Comparison of ENCODE assay signal across 13 cellular contexts in the genomic region with DNA sequence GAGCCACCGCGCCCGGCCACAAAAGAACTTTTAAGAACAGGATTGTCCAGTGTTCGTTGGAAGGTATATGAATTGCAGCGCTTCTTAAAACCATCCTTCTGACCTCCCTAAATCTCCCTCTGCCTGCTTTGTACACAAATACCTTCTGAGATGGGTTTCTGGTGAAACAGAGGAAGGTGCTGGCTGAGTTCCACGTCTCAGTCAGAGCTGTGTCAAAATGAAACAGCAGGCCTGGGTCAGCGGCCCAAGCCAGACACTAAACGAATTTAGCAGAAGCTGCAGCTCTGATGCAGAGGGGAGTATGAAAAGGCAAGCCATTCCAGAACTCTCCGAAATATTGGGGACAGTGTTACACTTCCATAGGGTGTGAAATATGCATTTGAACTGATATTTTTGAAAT. TPM values are rescaled to one million over a fixed set of nuclear protein-coding genes. Genes with fewer than 3 reads are reported as not detected.
DNase-seq lines count a peak whose midpoint lies in the region; ATAC-seq and TF ChIP-seq lines count a peak whose summit lies in the region.
"Had no signal": no experiment of that assay in that cellular context is flagged by ENCODE, and none has a peak within 500 bp of the region (broad histone marks: within the 10 kb centered on the region; RNA-seq: fewer than 3 reads in every experiment).

No MANE protein-coding gene starts in this region.

- CTCF ChIA-PET in MCF 10A (lab: Yijun Ruan, JAX) = interaction anchor here (0.6 kb wide), 1 partner anchor 221 kb away, joined by 3 read pairs; no protein-coding TSS in a partner anchor
- CTCF ChIA-PET in activated CD4-positive, alpha-beta memory T cell treated with anti-CD3 and anti-CD28 coated beads, Interleukin-2, amount 10 ng/mL, durations not matched to agents 7 days and 5 days (lab: Charles Lee) = interaction anchor here (2.8 kb wide), 1 partner anchor 31 kb away, joined by 7 read pairs; no protein-coding TSS in a partner anchor

- H3K4me3 Mint-ChIP-seq in MCF 10A (ENCODE audit: unreplicated experiment) (no peak overlapping the region), type B pancreatic cell (no peak overlapping the region)
- H3K4me3 Mint-ChIP-seq in activated CD4-positive, alpha-beta memory T cell treated with anti-CD3 and anti-CD28 coated beads, Interleukin-2, amount 10 ng/mL, durations not matched to agents 7 days and 5 days = no peak overlapping the region

- H3K4me1 ChIP-seq in breast epithelium = peaks cover 0 to 8% of the 10 kb centered on the region in 2 donors
- H3K4me1 ChIP-seq: colonic mucosa had no signal

- H3K4me1 Mint-ChIP-seq in MCF 10A (ENCODE audit: insufficient read depth, unreplicated experiment) (no peaks in the 10 kb centered on the region), type B pancreatic cell (ENCODE audit: unreplicated experiment) (peaks cover 21% of the 10 kb centered on the region)
- peaks cover 45% of the 10 kb centered on the region for H3K4me1 Mint-ChIP-seq in activated CD4-positive, alpha-beta memory T cell treated with anti-CD3 and anti-CD28 coated beads, Interleukin-2, amount 10 ng/mL, durations not matched to agents 7 days and 5 days

- TF ChIP-seq CTCF in breast epithelium (IDR thresholded peaks at IDR 0.05) (no peak), MCF 10A (IDR thresholded peaks at IDR 0.05; ENCODE audit: unreplicated experiment) (no peak), type B pancreatic cell (conservative IDR thresholded peaks at IDR 0.05) (no peak)

- no peaks in the 10 kb centered on the region for H3K36me3 Mint-ChIP-seq in MCF 10A (ENCODE audit: insufficient read depth, unreplicated experiment)
- H3K36me3 Mint-ChIP-seq in activated CD4-positive, alpha-beta memory T cell treated with anti-CD3 and anti-CD28 coated beads, Interleukin-2, amount 10 ng/mL, durations not matched to agents 7 days and 5 days (ENCODE audit: low read depth) = no peaks in the 10 kb centered on the region
- H3K36me3 Mint-ChIP-seq in type B pancreatic cell = no peaks in the 10 kb centered on the region

- no peaks in the 10 kb centered on the region for H3K27me3 ChIP-seq in breast epithelium
- H3K27me3 ChIP-seq: colonic mucosa, heart right ventricle had no signal

- BruUV-seq in MCF 10A (replicated peaks; lab: Mats Ljungman, UMichigan) = no TSS peak

- no peak for TF ChIP-seq POLR2A in breast epithelium (IDR thresholded peaks at IDR 0.05)

- H3K27me3 Mint-ChIP-seq in MCF 10A (ENCODE audit: insufficient read depth, unreplicated experiment) (peaks cover 11% of the 10 kb centered on the region), type B pancreatic cell (no peaks in the 10 kb centered on the region)
- H3K27me3 Mint-ChIP-seq in activated CD4-positive, alpha-beta memory T cell treated with anti-CD3 and anti-CD28 coated beads, Interleukin-2, amount 10 ng/mL, durations not matched to agents 7 days and 5 days = no peaks in the 10 kb centered on the region

- no peak overlapping the region for H3K27ac Mint-ChIP-seq in MCF 10A (ENCODE audit: low read depth, unreplicated experiment)
- H3K27ac Mint-ChIP-seq in activated CD4-positive, alpha-beta memory T cell treated with anti-CD3 and anti-CD28 coated beads, Interleukin-2, amount 10 ng/mL, durations not matched to agents 7 days and 5 days = peak overlapping the region; percentile 23
- peak overlapping the region; percentile 47 for H3K27ac Mint-ChIP-seq in type B pancreatic cell

- H3K9me3 ChIP-seq in breast epithelium = no peaks in the 10 kb centered on the region
- H3K9me3 ChIP-seq: colonic mucosa, heart right ventricle had no signal

- peak overlapping the region; percentile 75 to 78 for H3K27ac ChIP-seq in breast epithelium
- H3K27ac ChIP-seq: colonic mucosa, heart right ventricle, RWPE1 had no signal

- no peaks in the 10 kb centered on the region for H3K9me3 Mint-ChIP-seq in MCF 10A (ENCODE audit: unreplicated experiment)
- no peaks in the 10 kb centered on the region for H3K9me3 Mint-ChIP-seq in activated CD4-positive, alpha-beta memory T cell treated with anti-CD3 and anti-CD28 coated beads, Interleukin-2, amount 10 ng/mL, durations not matched to agents 7 days and 5 days
- H3K9me3 Mint-ChIP-seq in type B pancreatic cell = no peaks in the 10 kb centered on the region

- intact Hi-C loops in breast epithelium (cut with DNase I; ENCODE audit: low total_unique reads) (no loop called here), MCF 10A (cut with micrococcal nuclease) (no loop called here)

- POLR2A ChIA-PET in MCF 10A (lab: Yijun Ruan, JAX) = interaction anchor here (0.6 kb wide), 1 partner anchor 42 kb away, joined by 3 read pairs; no protein-coding TSS in a partner anchor
- POLR2A ChIA-PET in activated CD4-positive, alpha-beta memory T cell treated with anti-CD3 and anti-CD28 coated beads, Interleukin-2, amount 10 ng/mL, durations not matched to agents 7 days and 5 days (lab: Charles Lee) = interaction anchor here (1.6 kb wide), 1 partner anchor 21 kb away, joined by 7 read pairs; no protein-coding TSS in a partner anchor

- DNase-seq in breast epithelium (ENCODE audit: low spot score in 2 of 2) = no peak
- DNase-seq in MCF 10A (ENCODE audit: unreplicated experiment) = no peak
- DNase-seq in activated CD4-positive, alpha-beta memory T cell treated with anti-CD3 and anti-CD28 coated beads, Interleukin-2, amount 10 ng/mL, durations not matched to agents 7 days and 5 days = peak; percentile 37
- no peak for DNase-seq in type B pancreatic cell (ENCODE audit: extremely low spot score, unreplicated experiment)
- DNase-seq in stimulated activated CD4-positive, alpha-beta T cell treated with anti-CD3 and anti-CD28 coated beads, Interleukin-12 subunit alpha, Interleukin-12 subunit beta, amount 100 ng/mL, for 4 hours = no peak
- DNase-seq in superior temporal gyrus (ENCODE audit: extremely low spot score) = no peak
- no peak for DNase-seq in epidermal melanocyte (ENCODE audit: insufficient read length, low spot score)
- DNase-seq: activated CD8-positive, alpha-beta memory T cell treated with anti-CD3 and anti-CD28 coated beads, Interleukin-2, amount 50 U/mL, for 48 hours; colonic mucosa; KG1 had no signal

- H3K36me3 ChIP-seq in breast epithelium = no peaks in the 10 kb centered on the region
- H3K36me3 ChIP-seq: colonic mucosa, heart right ventricle had no signal

- peak; percentile 73 for ATAC-seq in HG02852 (IDR thresholded peaks at IDR 0.05; ENCODE audit: unreplicated experiment)

- H3K4me3 ChIP-seq in breast epithelium = no peak overlapping the region
- H3K4me3 ChIP-seq: colonic mucosa, heart right ventricle had no signal

RNA-seq across cellular contexts. Expression of gene CRB2, which starts 37.8 kb away (rescaled TPM):
- total RNA-seq in breast epithelium (1 to 10 TPM in 1 of 3 donors, under 1 TPM in 1, not detected in 1; under 0.01 to 2.3 TPM), MCF 10A (2022) (not detected in 2 replicates), type B pancreatic cell (ENCODE audit: low replicate concordance) (1.1 and 61.1 TPM in 2 replicates)
- under 1 TPM in 1 of 2 experiments, not detected in 1; 0.03 TPM for total RNA-seq in activated CD4-positive, alpha-beta memory T cell treated with anti-CD3 and anti-CD28 coated beads, Interleukin-2, amount 10 ng/mL, durations not matched to agents 7 days and 5 days

RNA-seq across cellular contexts. Expression of gene STRBP, which starts 49.8 kb away (rescaled TPM):
- total RNA-seq in breast epithelium = 10 to 100 TPM in 2 of 3 donors, 1 to 10 TPM in 1; 8.0 to 37.0 (median 22.6) TPM
- total RNA-seq in MCF 10A (2022) = 9.4 and 13.1 TPM in 2 replicates
- 10 to 100 TPM; 20.4 to 22.6 TPM for total RNA-seq in activated CD4-positive, alpha-beta memory T cell treated with anti-CD3 and anti-CD28 coated beads, Interleukin-2, amount 10 ng/mL, durations not matched to agents 7 days and 5 days
- total RNA-seq in type B pancreatic cell (ENCODE audit: low replicate concordance) = 51.1 and 56.7 TPM in 2 replicates
